Comparison of ENCODE assay signal across 1 cellular context in the genomic region with DNA sequence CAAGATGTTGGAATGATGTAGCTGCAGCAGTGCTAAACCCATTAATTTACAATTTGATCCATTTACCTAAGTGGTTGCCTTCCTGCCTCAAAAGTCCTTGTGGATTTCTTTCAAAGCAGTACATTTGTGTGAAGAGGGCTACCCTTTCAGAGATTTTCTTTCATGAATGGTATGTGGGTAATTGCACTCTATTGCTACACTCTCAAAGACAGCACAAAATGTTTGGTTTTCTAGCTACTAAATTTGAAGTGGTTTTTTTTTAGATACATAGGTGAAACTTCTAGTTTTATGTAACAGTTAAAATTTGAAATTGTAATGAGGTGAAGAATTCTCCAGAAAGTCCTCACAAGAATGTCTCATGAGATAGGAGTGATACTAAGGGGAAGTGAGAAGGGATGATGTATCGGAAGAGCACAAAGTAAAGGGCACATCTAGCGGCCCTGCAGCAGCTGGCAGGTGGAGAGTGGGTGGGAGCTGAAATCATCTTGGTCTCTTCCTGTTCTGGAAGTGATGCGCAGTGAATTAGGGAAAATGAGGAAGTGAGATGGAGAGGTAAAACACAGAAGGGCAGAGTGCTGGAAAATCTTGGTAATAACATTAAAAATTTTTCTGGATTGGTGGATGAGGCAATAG.
TF ChIP-seq lines count a peak whose summit lies in the region.

No MANE protein-coding gene starts in this region.

TF ChIP-seq in GM23338, 12 proteins besides CTCF, POLR2A, EP300 and RAD21 (continued from another document):
- TF ChIP-seq, protein P1, sequence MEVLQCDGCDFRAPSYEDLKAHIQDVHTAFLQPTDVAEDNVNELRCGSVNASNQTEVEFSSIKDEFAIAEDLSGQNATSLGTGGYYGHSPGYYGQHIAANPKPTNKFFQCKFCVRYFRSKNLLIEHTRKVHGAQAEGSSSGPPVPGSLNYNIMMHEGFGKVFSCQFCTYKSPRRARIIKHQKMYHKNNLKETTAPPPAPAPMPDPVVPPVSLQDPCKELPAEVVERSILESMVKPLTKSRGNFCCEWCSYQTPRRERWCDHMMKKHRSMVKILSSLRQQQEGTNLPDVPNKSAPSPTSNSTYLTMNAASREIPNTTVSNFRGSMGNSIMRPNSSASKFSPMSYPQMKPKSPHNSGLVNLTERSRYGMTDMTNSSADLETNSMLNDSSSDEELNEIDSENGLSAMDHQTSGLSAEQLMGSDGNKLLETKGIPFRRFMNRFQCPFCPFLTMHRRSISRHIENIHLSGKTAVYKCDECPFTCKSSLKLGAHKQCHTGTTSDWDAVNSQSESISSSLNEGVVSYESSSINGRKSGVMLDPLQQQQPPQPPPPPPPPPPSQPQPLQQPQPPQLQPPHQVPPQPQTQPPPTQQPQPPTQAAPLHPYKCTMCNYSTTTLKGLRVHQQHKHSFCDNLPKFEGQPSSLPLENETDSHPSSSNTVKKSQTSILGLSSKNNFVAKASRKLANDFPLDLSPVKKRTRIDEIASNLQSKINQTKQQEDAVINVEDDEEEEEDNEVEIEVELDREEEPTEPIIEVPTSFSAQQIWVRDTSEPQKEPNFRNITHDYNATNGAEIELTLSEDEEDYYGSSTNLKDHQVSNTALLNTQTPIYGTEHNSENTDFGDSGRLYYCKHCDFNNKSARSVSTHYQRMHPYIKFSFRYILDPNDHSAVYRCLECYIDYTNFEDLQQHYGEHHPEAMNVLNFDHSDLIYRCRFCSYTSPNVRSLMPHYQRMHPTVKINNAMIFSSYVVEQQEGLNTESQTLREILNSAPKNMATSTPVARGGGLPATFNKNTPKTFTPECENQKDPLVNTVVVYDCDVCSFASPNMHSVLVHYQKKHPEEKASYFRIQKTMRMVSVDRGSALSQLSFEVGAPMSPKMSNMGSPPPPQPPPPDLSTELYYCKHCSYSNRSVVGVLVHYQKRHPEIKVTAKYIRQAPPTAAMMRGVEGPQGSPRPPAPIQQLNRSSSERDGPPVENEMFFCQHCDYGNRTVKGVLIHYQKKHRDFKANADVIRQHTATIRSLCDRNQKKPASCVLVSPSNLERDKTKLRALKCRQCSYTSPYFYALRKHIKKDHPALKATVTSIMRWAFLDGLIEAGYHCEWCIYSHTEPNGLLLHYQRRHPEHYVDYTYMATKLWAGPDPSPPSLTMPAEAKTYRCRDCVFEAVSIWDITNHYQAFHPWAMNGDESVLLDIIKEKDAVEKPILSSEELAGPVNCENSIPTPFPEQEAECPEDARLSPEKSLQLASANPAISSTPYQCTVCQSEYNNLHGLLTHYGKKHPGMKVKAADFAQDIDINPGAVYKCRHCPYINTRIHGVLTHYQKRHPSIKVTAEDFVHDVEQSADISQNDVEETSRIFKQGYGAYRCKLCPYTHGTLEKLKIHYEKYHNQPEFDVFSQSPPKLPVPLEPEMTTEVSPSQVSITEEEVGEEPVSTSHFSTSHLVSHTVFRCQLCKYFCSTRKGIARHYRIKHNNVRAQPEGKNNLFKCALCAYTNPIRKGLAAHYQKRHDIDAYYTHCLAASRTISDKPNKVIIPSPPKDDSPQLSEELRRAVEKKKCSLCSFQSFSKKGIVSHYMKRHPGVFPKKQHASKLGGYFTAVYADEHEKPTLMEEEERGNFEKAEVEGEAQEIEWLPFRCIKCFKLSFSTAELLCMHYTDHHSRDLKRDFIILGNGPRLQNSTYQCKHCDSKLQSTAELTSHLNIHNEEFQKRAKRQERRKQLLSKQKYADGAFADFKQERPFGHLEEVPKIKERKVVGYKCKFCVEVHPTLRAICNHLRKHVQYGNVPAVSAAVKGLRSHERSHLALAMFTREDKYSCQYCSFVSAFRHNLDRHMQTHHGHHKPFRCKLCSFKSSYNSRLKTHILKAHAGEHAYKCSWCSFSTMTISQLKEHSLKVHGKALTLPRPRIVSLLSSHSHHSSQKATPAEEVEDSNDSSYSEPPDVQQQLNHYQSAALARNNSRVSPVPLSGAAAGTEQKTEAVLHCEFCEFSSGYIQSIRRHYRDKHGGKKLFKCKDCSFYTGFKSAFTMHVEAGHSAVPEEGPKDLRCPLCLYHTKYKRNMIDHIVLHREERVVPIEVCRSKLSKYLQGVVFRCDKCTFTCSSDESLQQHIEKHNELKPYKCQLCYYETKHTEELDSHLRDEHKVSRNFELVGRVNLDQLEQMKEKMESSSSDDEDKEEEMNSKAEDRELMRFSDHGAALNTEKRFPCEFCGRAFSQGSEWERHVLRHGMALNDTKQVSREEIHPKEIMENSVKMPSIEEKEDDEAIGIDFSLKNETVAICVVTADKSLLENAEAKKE (CRISPR knock-in tag; IDR thresholded peaks at IDR 0.05): no peak
- TF ChIP-seq ETS1 (IDR thresholded peaks at IDR 0.05) (no peak), POLR2AphosphoS5 (IDR thresholded peaks at IDR 0.05; ENCODE audit: low read depth) (no peak)
